Comparison of ENCODE assay signal across 8 cellular contexts in genomic region chr5:73497537-73498056, GRCh38. TPM values are rescaled to one million over a fixed set of nuclear protein-coding genes. Genes with fewer than 3 reads are reported as not detected.
DNase-seq lines count a peak whose midpoint lies in the region; ATAC-seq and TF ChIP-seq lines count a peak whose summit lies in the region.

No MANE protein-coding gene starts in this region.

- peak overlapping the region; percentile 63 to 100 (median 91) for H3K4me3 ChIP-seq in heart left ventricle
- H3K4me3 ChIP-seq in adrenal gland: peak overlapping the region in 3 of 4 donors; percentile 47 to 98 (median 91)
- H3K4me3 ChIP-seq in left lung: peak overlapping the region; percentile 90 to 95
- peak overlapping the region; percentile 95 for H3K4me3 ChIP-seq in thymus (ENCODE audit: low read length)

- no peak for DNase-seq in heart left ventricle
- DNase-seq in left ventricle myocardium superior: no peak
- no peak for DNase-seq in adrenal gland
- DNase-seq in left lung: no peak
- DNase-seq in mucosa of gallbladder (ENCODE audit: low spot score): no peak
- no peak for DNase-seq in NCI-H2196 (lab: John Stamatoyannopoulos, UW; ENCODE audit: unreplicated experiment)
- no peak for DNase-seq in NOMO-1 treated with DMSO at 0.1 percent for 48 hours (lab: John Stamatoyannopoulos, UW; ENCODE audit: unreplicated experiment)

- H3K27me3 ChIP-seq in heart left ventricle (no peaks in the 10 kb centered on the region), adrenal gland (no peaks in the 10 kb centered on the region), left lung (peaks cover 0 to 23% of the 10 kb centered on the region in 2 donors), thymus (ENCODE audit: control insufficient read depth, insufficient read depth) (no peaks in the 10 kb centered on the region)

- H3K27ac ChIP-seq in heart left ventricle: peak overlapping the region; percentile 83 to 97 (median 90)
- H3K27ac ChIP-seq in adrenal gland: peak overlapping the region; percentile 90 to 96 (median 94)
- peak overlapping the region; percentile 86 to 92 for H3K27ac ChIP-seq in left lung
- H3K27ac ChIP-seq in thymus (ENCODE audit: low read depth): peak overlapping the region; percentile 97

- no peak for TF ChIP-seq CTCF in heart left ventricle (IDR thresholded peaks at IDR 0.05)
- TF ChIP-seq CTCF in adrenal gland (IDR thresholded peaks at IDR 0.05): no peak
- TF ChIP-seq CTCF in left lung (IDR thresholded peaks at IDR 0.05): no peak

- H3K36me3 ChIP-seq in heart left ventricle (peaks cover 0 to 28% (median 24%) of the 10 kb centered on the region in 9 donors), adrenal gland (replicated peaks in 1 of 2) (peaks cover 0 to 10% of the 10 kb centered on the region in 2 donors), left lung (peaks cover 0 to 16% of the 10 kb centered on the region in 2 donors), thymus (ENCODE audit: control insufficient read depth, insufficient read depth) (peaks cover 7% of the 10 kb centered on the region)

- 28 to 48% (median 45%) methylated on average over 12 to 15 of the region's 15 CpGs for WGBS in heart left ventricle, 4 donors
- WGBS in adrenal gland, 4 donors: 38 to 51% (median 47%) methylated on average over 13 to 15 of the region's 15 CpGs
- WGBS in thymus: 56% methylated on average over 15 of the region's 15 CpGs

- peaks cover 0 to 42% (median 27%) of the 10 kb centered on the region in 12 donors for H3K4me1 ChIP-seq in heart left ventricle
- peaks cover 21 to 33% of the 10 kb centered on the region in 2 donors for H3K4me1 ChIP-seq in adrenal gland (replicated peaks in 1 of 2)
- peaks cover 14 to 22% of the 10 kb centered on the region in 2 donors for H3K4me1 ChIP-seq in left lung
- H3K4me1 ChIP-seq in thymus (ENCODE audit: control insufficient read depth, insufficient read depth, low read length): peaks cover 12% of the 10 kb centered on the region

- intact Hi-C loops in heart left ventricle (cut with DNase I): no loop called here
- intact Hi-C loops in left ventricle myocardium superior (cut with micrococcal nuclease): no loop called here
- intact Hi-C loops in adrenal gland (cut with DNase I): no loop called here
- intact Hi-C loops in left lung (cut with DNase I): no loop called here

- H3K9me3 ChIP-seq in heart left ventricle: no peaks in the 10 kb centered on the region
- no peaks in the 10 kb centered on the region for H3K9me3 ChIP-seq in adrenal gland (replicated peaks in 1 of 3)
- H3K9me3 ChIP-seq in left lung: no peaks in the 10 kb centered on the region
- H3K9me3 ChIP-seq in thymus (ENCODE audit: control insufficient read depth): no peaks in the 10 kb centered on the region

- ATAC-seq in heart left ventricle: peak in 1 of 4 donors; percentile 1
- ATAC-seq in left ventricle myocardium superior: no peak
- ATAC-seq in left lung: no peak

- TF ChIP-seq POLR2A in heart left ventricle (IDR thresholded peaks at IDR 0.05) (no peak), adrenal gland (IDR thresholded peaks at IDR 0.05) (no peak)

RNA-seq across cellular contexts. Expression of gene BTF3, which starts 0.6 kb away (rescaled TPM):
- total RNA-seq in heart left ventricle (100 to 1,000 TPM; 336 to 441 (median 407) TPM), left ventricle myocardium superior (386 TPM), adrenal gland (100 to 1,000 TPM; 424 to 634 (median 509) TPM), left lung (100 to 1,000 TPM; 353 to 421 TPM), mucosa of gallbladder (421 TPM)
- polyA plus RNA-seq in heart left ventricle (100 to 1,000 TPM; 375 to 824 TPM), adrenal gland (100 to 1,000 TPM; 426 to 852 (median 519) TPM), thymus (1,030 TPM)

RNA-seq across cellular contexts. Expression of gene FOXD1, which starts 49.0 kb away (rescaled TPM):
- total RNA-seq in heart left ventricle: under 1 TPM in 1 of 9 donors, not detected in 8; 0.18 TPM
- under 1 TPM in 1 of 2 donors, not detected in 1; 0.06 TPM for polyA plus RNA-seq in heart left ventricle
- total RNA-seq in left ventricle myocardium superior: not detected
- total RNA-seq in adrenal gland: 1 to 10 TPM; 1.1 to 6.5 (median 2.8) TPM
- polyA plus RNA-seq in adrenal gland: 1 to 10 TPM; 1.2 to 4.5 (median 1.9) TPM
- total RNA-seq in left lung: under 1 TPM; 0.10 to 0.29 TPM
- polyA plus RNA-seq in thymus: 0.23 TPM
- total RNA-seq in mucosa of gallbladder: 2.6 TPM
